In genomic region chr13:46289260-46289955, GRCh38 we compare ENCODE assay signal across 15 cellular contexts.
DNase-seq lines count a peak whose midpoint lies in the region; ATAC-seq and TF ChIP-seq lines count a peak whose summit lies in the region.
"Had no signal": no experiment of that assay in that cellular context is flagged by ENCODE, and none has a peak within 500 bp of the region (broad histone marks: within the 10 kb centered on the region; RNA-seq: fewer than 3 reads in every experiment).

No MANE protein-coding gene starts in this region.

- no peaks in the 10 kb centered on the region for H3K36me3 Mint-ChIP-seq in endothelial cell (ENCODE audit: low read depth, unreplicated experiment)
- H3K36me3 Mint-ChIP-seq: activated naive CD4-positive, alpha-beta T cell treated with anti-CD3 and anti-CD28 coated beads, Interleukin-2, amount 10 ng/mL, durations not matched to agents 7 days and 5 days had no signal

- peak overlapping the region; percentile 7 for H3K27ac Mint-ChIP-seq in endothelial cell (ENCODE audit: unreplicated experiment)
- H3K27ac Mint-ChIP-seq: activated naive CD4-positive, alpha-beta T cell treated with anti-CD3 and anti-CD28 coated beads, Interleukin-2, amount 10 ng/mL, durations not matched to agents 7 days and 5 days; nephron had no signal

- TF ChIP-seq CTCF in 22Rv1 (IDR thresholded peaks at IDR 0.05) (peak; percentile 53), LNCaP clone FGC (IDR thresholded peaks at IDR 0.05; ENCODE audit: control insufficient read depth, extremely low read depth, insufficient read depth) (no peak), endothelial cell (IDR thresholded peaks at IDR 0.05; ENCODE audit: unreplicated experiment) (peak; percentile 40)

- H3K4me3 Mint-ChIP-seq in endothelial cell (ENCODE audit: unreplicated experiment): no peak overlapping the region
- H3K4me3 Mint-ChIP-seq: activated naive CD4-positive, alpha-beta T cell treated with anti-CD3 and anti-CD28 coated beads, Interleukin-2, amount 10 ng/mL, durations not matched to agents 7 days and 5 days; nephron had no signal

- H3K4me3 ChIP-seq in LNCaP clone FGC (ENCODE audit: low read depth, low read length): no peak overlapping the region
- H3K4me3 ChIP-seq: right atrium auricular region, stomach, uterus had no signal

- no peaks in the 10 kb centered on the region for H3K27me3 Mint-ChIP-seq in endothelial cell (ENCODE audit: unreplicated experiment)

- H3K9me3 Mint-ChIP-seq in endothelial cell (ENCODE audit: unreplicated experiment): no peaks in the 10 kb centered on the region
- H3K9me3 Mint-ChIP-seq: activated naive CD4-positive, alpha-beta T cell treated with anti-CD3 and anti-CD28 coated beads, Interleukin-2, amount 10 ng/mL, durations not matched to agents 7 days and 5 days; nephron had no signal

- ATAC-seq in GM19035 (IDR thresholded peaks at IDR 0.05; ENCODE audit: unreplicated experiment): peak; percentile 37

- H3K4me1 Mint-ChIP-seq in endothelial cell (ENCODE audit: unreplicated experiment): no peaks in the 10 kb centered on the region
- H3K4me1 Mint-ChIP-seq: nephron had no signal

- DNase-seq in LNCaP clone FGC (ENCODE audit: low read depth) (peak; percentile 61), endothelial cell (ENCODE audit: low spot score) (no peak), NOMO-1 treated with dmso at 0.1 percent for 144 hours (lab: John Stamatoyannopoulos, UW; ENCODE audit: unreplicated experiment) (no peak), C1 segment of cervical spinal cord (lab: John Stamatoyannopoulos, UW) (no peak), NCI-H526 treated with DMSO at 0.1 percent for 48 hours (lab: John Stamatoyannopoulos, UW) (no peak), NCI-H82 (lab: John Stamatoyannopoulos, UW) (no peak)
- DNase-seq: activated CD4-positive, CD25-positive, alpha-beta regulatory T cell treated with anti-CD3 and anti-CD28 coated beads, Interleukin-2, amount 50 U/mL, for 72 hours; activated naive CD4-positive, alpha-beta T cell treated with anti-CD3 and anti-CD28 coated beads, Interleukin-2, amount 10 ng/mL, durations not matched to agents 7 days and 5 days; NCI-H226; stomach; uterus had no signal

- no peak overlapping the region for H3K27ac ChIP-seq in 22Rv1
- H3K27ac ChIP-seq: right atrium auricular region, stomach, uterus had no signal
